In genomic region chr10:78150756-78151155, GRCh38 we compare ENCODE assay signal across 27 cellular contexts.
"Had no signal": no experiment of that assay in that cellular context is flagged by ENCODE, and none has a peak within 500 bp of the region (broad histone marks: within the 10 kb centered on the region; RNA-seq: fewer than 3 reads in every experiment).

No MANE protein-coding gene starts in this region.

- H3K4me2 ChIP-seq: neural progenitor cell had no signal

- H3K27me3 Mint-ChIP-seq: progenitor cell of endocrine pancreas; stimulated activated naive CD8-positive, alpha-beta T cell treated with anti-CD3 and anti-CD28 coated beads, Interleukin-15, Interleukin-2, amounts not matched to agents 100 ng/mL and 50 ng/mL, for 24 hours had no signal

- H3K4me3 Mint-ChIP-seq: natural killer cell; nephron; neural progenitor cell; stimulated activated effector memory CD8-positive, alpha-beta T cell treated with anti-CD3 and anti-CD28 coated beads, Interleukin-12 subunit alpha, Interleukin-12 subunit beta, amount 100 ng/mL, for 72 hours; stimulated activated naive CD8-positive, alpha-beta T cell treated with anti-CD3 and anti-CD28 coated beads, Interleukin-15, Interleukin-2, amounts not matched to agents 100 ng/mL and 50 ng/mL, for 24 hours had no signal

- H3K36me3 Mint-ChIP-seq: natural killer cell; neural progenitor cell; stimulated activated effector memory CD8-positive, alpha-beta T cell treated with anti-CD3 and anti-CD28 coated beads, Interleukin-12 subunit alpha, Interleukin-12 subunit beta, amount 100 ng/mL, for 72 hours had no signal

- H3K9me3 Mint-ChIP-seq: neural progenitor cell; stimulated activated effector memory CD8-positive, alpha-beta T cell treated with anti-CD3 and anti-CD28 coated beads, Interleukin-12 subunit alpha, Interleukin-12 subunit beta, amount 100 ng/mL, for 72 hours; stimulated activated naive CD8-positive, alpha-beta T cell treated with anti-CD3 and anti-CD28 coated beads, Interleukin-15, Interleukin-2, amounts not matched to agents 100 ng/mL and 50 ng/mL, for 24 hours had no signal

- H2AFZ ChIP-seq: neural progenitor cell, parathyroid adenoma had no signal

- H3K9ac ChIP-seq: neural progenitor cell, parathyroid adenoma had no signal

- H3K4me1 Mint-ChIP-seq: stimulated activated effector memory CD8-positive, alpha-beta T cell treated with anti-CD3 and anti-CD28 coated beads, Interleukin-12 subunit alpha, Interleukin-12 subunit beta, amount 100 ng/mL, for 72 hours had no signal

- H3K36me3 ChIP-seq: neural progenitor cell, ovary, right lobe of liver, sigmoid colon, stomach, thoracic aorta, thyroid gland, tibial nerve, upper lobe of left lung, vagina had no signal

- H3K27ac ChIP-seq: neural progenitor cell, ovary, parathyroid adenoma, psoas muscle, right lobe of liver, sigmoid colon, stomach, thoracic aorta, thyroid gland, tibial nerve, upper lobe of left lung, vagina had no signal

- H3K4me1 ChIP-seq: neural progenitor cell, parathyroid adenoma, psoas muscle, right lobe of liver, sigmoid colon, stomach, thyroid gland, tibial nerve, upper lobe of left lung, vagina had no signal

- DNase-seq: natural killer cell; occipital lobe; ovary; posterior cingulate gyrus; psoas muscle; right cardiac atrium; right lobe of liver; sigmoid colon; small intestine; stimulated activated CD4-positive, alpha-beta T cell treated with anti-CD3 and anti-CD28 coated beads, Interleukin-15, amount 100 ng/mL, for 24 hours; stimulated activated CD4-positive, alpha-beta T cell treated with anti-CD3 and anti-CD28 coated beads, Interleukin-2, amount 100 ng/mL, for 24 hours; stimulated activated CD4-positive, alpha-beta T cell treated with anti-CD3 and anti-CD28 coated beads, Interleukin-2, amount 100 ng/mL, for 48 hours; stimulated activated CD4-positive, alpha-beta T cell treated with anti-CD3 and anti-CD28 coated beads, Interleukin-4, amount 100 ng/mL, for 24 hours; stimulated activated naive CD4-positive, alpha-beta T cell treated with Interleukin-2 at 50 U/mL for 16 hours; stomach; thyroid gland; trophoblast cell; upper lobe of left lung had no signal

- H3K4me3 ChIP-seq: neural progenitor cell, ovary, psoas muscle, right lobe of liver, sigmoid colon, stomach, thoracic aorta, thyroid gland, tibial nerve, upper lobe of left lung, vagina had no signal

- H3K79me2 ChIP-seq: parathyroid adenoma had no signal

- ATAC-seq: natural killer cell; psoas muscle; right cardiac atrium; right lobe of liver; stimulated activated effector memory CD8-positive, alpha-beta T cell treated with anti-CD3 and anti-CD28 coated beads, Interleukin-12 subunit alpha, Interleukin-12 subunit beta, amount 100 ng/mL, for 72 hours had no signal

- H3K27me3 ChIP-seq: neural progenitor cell, ovary, right lobe of liver, sigmoid colon, stomach, thyroid gland, tibial nerve, upper lobe of left lung, vagina had no signal

- H3K27ac Mint-ChIP-seq: natural killer cell; nephron; neural progenitor cell; progenitor cell of endocrine pancreas; stimulated activated effector memory CD8-positive, alpha-beta T cell treated with anti-CD3 and anti-CD28 coated beads, Interleukin-12 subunit alpha, Interleukin-12 subunit beta, amount 100 ng/mL, for 72 hours; stimulated activated naive CD8-positive, alpha-beta T cell treated with anti-CD3 and anti-CD28 coated beads, Interleukin-15, Interleukin-2, amounts not matched to agents 100 ng/mL and 50 ng/mL, for 24 hours had no signal

- H3K9me3 ChIP-seq: ovary, psoas muscle, right lobe of liver, stomach, thoracic aorta, thyroid gland, upper lobe of left lung, vagina had no signal
